In the genomic region with DNA sequence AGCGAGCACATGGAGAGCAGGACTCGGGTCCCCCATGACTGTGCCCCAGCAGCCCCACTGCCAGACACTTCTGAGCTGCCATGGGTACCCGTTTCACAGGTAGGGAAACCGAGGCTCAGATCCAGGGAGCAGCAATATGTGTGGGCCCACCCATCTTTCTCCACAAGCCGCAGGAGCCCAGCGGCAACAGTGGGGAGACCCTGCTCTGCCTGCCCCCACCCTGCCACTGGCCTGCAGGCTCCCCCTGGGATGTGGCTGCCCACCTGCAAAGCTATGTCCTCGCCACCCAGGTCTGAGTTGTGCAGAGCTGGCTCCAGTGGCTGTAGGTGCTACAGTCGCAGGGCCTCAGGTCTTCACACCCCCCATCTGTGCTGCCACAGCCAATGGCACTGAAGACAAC, we compare ENCODE assay signal across 2 cellular contexts.
TF ChIP-seq lines count a peak whose summit lies in the region.

No MANE protein-coding gene starts in this region.

TF ChIP-seq in SK-N-SH, 30 proteins besides CTCF, POLR2A, EP300 and RAD21 (continued from another document):
- TF ChIP-seq, protein P1, sequence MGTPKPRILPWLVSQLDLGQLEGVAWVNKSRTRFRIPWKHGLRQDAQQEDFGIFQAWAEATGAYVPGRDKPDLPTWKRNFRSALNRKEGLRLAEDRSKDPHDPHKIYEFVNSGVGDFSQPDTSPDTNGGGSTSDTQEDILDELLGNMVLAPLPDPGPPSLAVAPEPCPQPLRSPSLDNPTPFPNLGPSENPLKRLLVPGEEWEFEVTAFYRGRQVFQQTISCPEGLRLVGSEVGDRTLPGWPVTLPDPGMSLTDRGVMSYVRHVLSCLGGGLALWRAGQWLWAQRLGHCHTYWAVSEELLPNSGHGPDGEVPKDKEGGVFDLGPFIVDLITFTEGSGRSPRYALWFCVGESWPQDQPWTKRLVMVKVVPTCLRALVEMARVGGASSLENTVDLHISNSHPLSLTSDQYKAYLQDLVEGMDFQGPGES (IDR thresholded peaks at IDR 0.05; ENCODE audit: low read depth, low read length), result no peak
- TF ChIP-seq GABPA (IDR thresholded peaks at IDR 0.05; ENCODE audit: low read depth) (no peak), YY1 (IDR thresholded peaks at IDR 0.05; ENCODE audit: low read depth) (no peak), CHD2 (IDR thresholded peaks at IDR 0.05; ENCODE audit: low read length, partially characterized antibody) (no peak), MXI1 (IDR thresholded peaks at IDR 0.05; ENCODE audit: low read depth, low read length) (no peak)
TF ChIP-seq in SK-N-SH: peak in this region for 0.

TF ChIP-seq in SK-N-SH treated with all-trans-retinoic acid at 6 μM for 48 hours, 23 proteins besides CTCF, POLR2A, EP300 and RAD21 (continued from another document):
- TF ChIP-seq, protein P2, sequence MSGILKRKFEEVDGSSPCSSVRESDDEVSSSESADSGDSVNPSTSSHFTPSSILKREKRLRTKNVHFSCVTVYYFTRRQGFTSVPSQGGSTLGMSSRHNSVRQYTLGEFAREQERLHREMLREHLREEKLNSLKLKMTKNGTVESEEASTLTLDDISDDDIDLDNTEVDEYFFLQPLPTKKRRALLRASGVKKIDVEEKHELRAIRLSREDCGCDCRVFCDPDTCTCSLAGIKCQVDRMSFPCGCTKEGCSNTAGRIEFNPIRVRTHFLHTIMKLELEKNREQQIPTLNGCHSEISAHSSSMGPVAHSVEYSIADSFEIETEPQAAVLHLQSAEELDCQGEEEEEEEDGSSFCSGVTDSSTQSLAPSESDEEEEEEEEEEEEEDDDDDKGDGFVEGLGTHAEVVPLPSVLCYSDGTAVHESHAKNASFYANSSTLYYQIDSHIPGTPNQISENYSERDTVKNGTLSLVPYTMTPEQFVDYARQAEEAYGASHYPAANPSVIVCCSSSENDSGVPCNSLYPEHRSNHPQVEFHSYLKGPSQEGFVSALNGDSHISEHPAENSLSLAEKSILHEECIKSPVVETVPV (CRISPR knock-in tag; IDR thresholded peaks at IDR 0.05), result no peak
TF ChIP-seq in SK-N-SH treated with all-trans-retinoic acid at 6 μM for 48 hours: peak in this region for 0.
